Comparison of ENCODE assay signal across 8 cellular contexts in genomic region chr19:10379880-10380310, GRCh38. TPM values are rescaled to one million over a fixed set of nuclear protein-coding genes. Genes with fewer than 3 reads are reported as not detected.
DNase-seq lines count a peak whose midpoint lies in the region; ATAC-seq, FAIRE-seq and TF ChIP-seq lines count a peak whose summit lies in the region.

No MANE protein-coding gene starts in this region.

- intact Hi-C loops in heart left ventricle (cut with DNase I) (loop anchor here in 7 of 10 donors (2.0 to 10.0 kb wide), 5 partner anchors 45 to 445 kb away; partner anchors contain the start of genes OLFM2 (in 3 of the 7), RAVER1 (in 3 of the 7), ICAM3 (in 2 of the 7) and EIF3G (in 1 of the 7)), Right ventricle myocardium inferior (cut with DNase I) (loop anchor here (1.0 kb wide), 1 partner anchor 47 kb away; the partner anchor contains the start of gene RAVER1), adrenal gland (cut with DNase I) (no loop called here), HepG2 (cut with micrococcal nuclease; ENCODE audit: unreplicated experiment) (no loop called here), transverse colon (cut with DNase I; ENCODE audit: low total_unique reads) (no loop called here)

- H3K4me1 ChIP-seq in heart left ventricle (peaks cover 0 to 37% (median 12%) of the 10 kb centered on the region in 12 donors), adrenal gland (replicated peaks in 1 of 2) (peaks cover 0 to 18% of the 10 kb centered on the region in 2 donors), HepG2 (ENCODE audit: insufficient read depth, low read length) (peaks cover 38% of the 10 kb centered on the region), transverse colon (peaks cover 9 to 21% (median 14%) of the 10 kb centered on the region in 4 donors)

- TF ChIP-seq RAD21 in HepG2 (CRISPR knock-in tag; IDR thresholded peaks at IDR 0.05), result no peak

- H2AFZ ChIP-seq in HepG2 (ENCODE audit: low read length), result peak overlapping the region; percentile 68

- TF ChIP-seq POLR2A in heart left ventricle (IDR thresholded peaks at IDR 0.05), result no peak
- no peak for TF ChIP-seq POLR2A in adrenal gland (IDR thresholded peaks at IDR 0.05)
- no peak for TF ChIP-seq POLR2A in HepG2 (IDR thresholded peaks at IDR 0.05; ENCODE audit: insufficient read depth in 1 of 2, low read depth in 2 of 2, low read length in 2 of 2)
- TF ChIP-seq POLR2A in transverse colon (IDR thresholded peaks at IDR 0.05), result no peak

- DNase-seq in heart left ventricle (no peak), Right ventricle myocardium inferior (ENCODE audit: missing footprints) (no peak), adrenal gland (no peak), HepG2 (ENCODE audit: low spot score) (no peak), transverse colon (no peak), NOMO-1 treated with DMSO at 0.1 percent for 48 hours (lab: John Stamatoyannopoulos, UW; ENCODE audit: unreplicated experiment) (no peak), HTR-8/SVneo (ENCODE audit: insufficient read length, low spot score) (no peak)

- H4K20me1 ChIP-seq in HepG2 (ENCODE audit: insufficient read depth, low read length), result no peaks in the 10 kb centered on the region

- no peak for TF ChIP-seq CTCF in heart left ventricle (IDR thresholded peaks at IDR 0.05)
- TF ChIP-seq CTCF in adrenal gland (IDR thresholded peaks at IDR 0.05), result no peak
- TF ChIP-seq CTCF in HepG2 (CRISPR knock-in tag; IDR thresholded peaks at IDR 0.05), result no peak
- no peak for TF ChIP-seq CTCF in transverse colon (IDR thresholded peaks at IDR 0.05)

- H3K36me3 ChIP-seq in heart left ventricle (peaks cover 0 to 25% (median 21%) of the 10 kb centered on the region in 9 donors), adrenal gland (replicated peaks in 1 of 2) (peaks cover 0 to 7% of the 10 kb centered on the region in 2 donors), HepG2 (replicated peaks in 1 of 2; ENCODE audit: control insufficient read depth in 1 of 2, insufficient read depth in 2 of 2, low read length in 2 of 2) (peaks cover 5 to 9% of the 10 kb centered on the region in 2 experiments; a peak in 3 of 5 replicates), transverse colon (peaks cover 0 to 5% (median 2%) of the 10 kb centered on the region in 4 donors)

- ATAC-seq in heart left ventricle (no peak), Right ventricle myocardium inferior (no peak), HepG2 (no peak), HG02763 (IDR thresholded peaks at IDR 0.05; ENCODE audit: unreplicated experiment) (no peak)

- H3K27me3 ChIP-seq in heart left ventricle (no peaks in the 10 kb centered on the region), adrenal gland (no peaks in the 10 kb centered on the region), HepG2 (ENCODE audit: control insufficient read depth in 1 of 2, insufficient read depth in 2 of 2, low read length in 2 of 2) (no peaks in the 10 kb centered on the region; a peak in 1 of 5 replicates), transverse colon (no peaks in the 10 kb centered on the region)

- peaks cover 8% of the 10 kb centered on the region for H3K79me2 ChIP-seq in HepG2 (ENCODE audit: insufficient read depth, low read length)

- in situ Hi-C loops in HepG2 (cut with HindIII; ENCODE audit: extremely low pct_ligation_motif_present, low pct_unique_long_range_greater_than_20kb) (loop anchor here (5.0 kb wide), 1 partner anchor 43 kb away; the partner anchor contains the start of gene ICAM3), transverse colon (cut with MboI; ENCODE audit: low pct_ligation_motif_present in 1 of 4, low pct_unique_long_range_greater_than_20kb in 1 of 4, low sequenced_read_pairs in 3 of 4) (loop anchor here (5.0 to 25.0 kb wide), 2 partner anchors 113 to 443 kb away; partner anchors contain the start of gene OLFM2 (in 3 of the 4))

- 2 to 3% (median 2%) methylated on average over 9 of the region's 9 CpGs for WGBS in heart left ventricle, 4 donors
- WGBS in adrenal gland, 4 donors, result 0 to 3% (median 2%) methylated on average over 4 to 9 of the region's 9 CpGs
- 0% methylated on average over 7 of the region's 9 CpGs for WGBS in HepG2 (ENCODE audit: low lambda C conversion rate)
- WGBS in transverse colon (ENCODE audit: low coverage in 1 of 2), 2 donors, result 0% methylated on average over 1 to 9 of the region's 9 CpGs

- TSS peak; percentile 96 for BruUV-seq in HepG2 (replicated peaks; lab: Mats Ljungman, UMichigan)

- H3K9ac ChIP-seq in HepG2 (ENCODE audit: insufficient read depth, low read depth, low read length), result peak overlapping the region; percentile 82

- H3K4me3 ChIP-seq in heart left ventricle, result peak overlapping the region; percentile 71 to 99 (median 90)
- peak overlapping the region; percentile 58 to 98 (median 83) for H3K4me3 ChIP-seq in adrenal gland
- H3K4me3 ChIP-seq in HepG2 (replicated peaks in 1 of 3; ENCODE audit: insufficient read depth in 1 of 3, low read depth in 2 of 3, low read length in 3 of 3), result peak overlapping the region; percentile 90 to 98 (median 91)
- H3K4me3 ChIP-seq in transverse colon, result peak overlapping the region; percentile 57 to 88 (median 86)

- H3K4me2 ChIP-seq in HepG2 (ENCODE audit: low read depth, low read length), result peak overlapping the region; percentile 90

- POLR2A ChIA-PET in HepG2 (lab: Yijun Ruan, JAX), result interaction anchor here (0.8 to 3.9 kb wide), 15 partner anchors 9 to 185 kb away, joined by 3 to 61 read pairs (median 6); partner anchors contain the start of genes CDC37, DNMT1, FDX2 and ICAM1

- TF ChIP-seq EP300 in HepG2 (IDR thresholded peaks at IDR 0.05; ENCODE audit: low read depth in 2 of 2, low read length in 2 of 2) (no peak), HepG2 (CRISPR knock-in tag; IDR thresholded peaks at IDR 0.05; ENCODE audit: borderline replicate concordance) (no peak), transverse colon (IDR thresholded peaks at IDR 0.05; ENCODE audit: low read depth) (no peak)

- FAIRE-seq in HepG2 (lab: Jason Lieb, UNC), result no peak
- FAIRE-seq in HTR-8/SVneo (lab: Jason Lieb, UNC), result no peak

- no peaks in the 10 kb centered on the region for H3K9me3 ChIP-seq in heart left ventricle
- H3K9me3 ChIP-seq in adrenal gland (replicated peaks in 1 of 3), result no peaks in the 10 kb centered on the region
- no peaks in the 10 kb centered on the region for H3K9me3 ChIP-seq in HepG2 (ENCODE audit: low read length)
- H3K9me3 ChIP-seq in transverse colon, result no peaks in the 10 kb centered on the region

- CTCF ChIA-PET in HepG2 (lab: Yijun Ruan, JAX; ENCODE audit: low intra/inter-chr PET ratio, low total read pairs), result no interaction called here

- peak overlapping the region; percentile 41 to 90 (median 82) for H3K27ac ChIP-seq in heart left ventricle
- H3K27ac ChIP-seq in adrenal gland, result peak overlapping the region in 3 of 5 donors; percentile 20 to 89 (median 39)
- H3K27ac ChIP-seq in HepG2 (ENCODE audit: extremely low read length, insufficient read depth, low read length), result peak overlapping the region; percentile 59
- peak overlapping the region; percentile 84 to 91 (median 88) for H3K27ac ChIP-seq in transverse colon

RNA-seq across cellular contexts. Expression of gene TYK2, which starts 0.5 kb away (rescaled TPM):
- total RNA-seq in heart left ventricle, result 10 to 100 TPM; 37.7 to 86.3 (median 55.3) TPM
- polyA plus RNA-seq in heart left ventricle, result 100 to 1,000 TPM in 1 of 2 donors, 10 to 100 TPM in 1; 71.7 to 100 TPM
- 67.1 TPM for total RNA-seq in Right ventricle myocardium inferior
- 100 to 1,000 TPM in 4 of 8 donors, 10 to 100 TPM in 4; 56.1 to 160 (median 104) TPM for total RNA-seq in adrenal gland
- 100 to 1,000 TPM in 2 of 3 donors, 10 to 100 TPM in 1; 61.5 to 408 (median 297) TPM for polyA plus RNA-seq in adrenal gland
- total RNA-seq in HepG2 (2016; rRNA removed; fragmentation: Illumina TruSeq; extraction: Trizol), result 39.9 and 60.1 TPM in 2 replicates
- total RNA-seq in HepG2 (2016; cell fraction: cytosol; rRNA removed; fragmentation: Illumina TruSeq; extraction: Trizol; ENCODE audit: low read depth), result 18.1 and 22.9 TPM in 2 replicates
- total RNA-seq in HepG2 (2016; cell fraction: insoluble cytoplasmic fraction; rRNA removed; fragmentation: Illumina TruSeq; extraction: Trizol), result 32.6 and 70.2 TPM in 2 replicates
- total RNA-seq in HepG2 (2016; cell fraction: membrane; rRNA removed; fragmentation: Illumina TruSeq; extraction: Trizol), result 32.1 and 33.4 TPM in 2 replicates
- 63.1 and 76.4 TPM in 2 replicates for total RNA-seq in HepG2 (2016; cell fraction: nucleus; rRNA removed; fragmentation: Illumina TruSeq; extraction: Trizol)
- 38.8 and 40.8 TPM in 2 replicates for polyA plus RNA-seq in HepG2 (2011; rRNA removed)
- 14.9 and 22.3 TPM in 2 replicates for polyA plus RNA-seq in HepG2 (2011; cell fraction: cytosol; rRNA removed)
- 283 and 302 TPM in 2 replicates for polyA plus RNA-seq in HepG2 (2011; cell fraction: nucleus; rRNA removed)
- polyA plus RNA-seq in HepG2 (2012), result 37.3 and 46.8 TPM in 2 replicates
- polyA plus RNA-seq in HepG2 (2016; cell fraction: cytosol; fragmentation: Illumina TruSeq; extraction: Trizol; ENCODE audit: low read depth), result 14.0 and 16.4 TPM in 2 replicates
- polyA plus RNA-seq in HepG2 (2016; cell fraction: insoluble cytoplasmic fraction; fragmentation: Illumina TruSeq; extraction: Trizol; ENCODE audit: low read depth), result 50.3 and 62.5 TPM in 2 replicates
- 32.6 and 34.8 TPM in 2 replicates for polyA plus RNA-seq in HepG2 (2016; cell fraction: membrane; fragmentation: Illumina TruSeq; extraction: Trizol; ENCODE audit: low read depth)
- polyA plus RNA-seq in HepG2 (2016; cell fraction: nucleus; fragmentation: Illumina TruSeq; extraction: Trizol; ENCODE audit: insufficient read depth, low read depth), result 231 and 244 TPM in 2 replicates
- polyA minus RNA-seq in HepG2 (2011; rRNA and poly(A)+ RNA removed; ENCODE audit: low replicate concordance), result 53.7 and 73.5 TPM in 2 replicates
- polyA minus RNA-seq in HepG2 (2011; cell fraction: cytosol; rRNA and poly(A)+ RNA removed), result 20.7 and 22.3 TPM in 2 replicates
- 30.0 and 34.8 TPM in 2 replicates for polyA minus RNA-seq in HepG2 (2011; cell fraction: nucleus; rRNA and poly(A)+ RNA removed)
- total RNA-seq in transverse colon, result 100 to 1,000 TPM; 111 to 463 (median 201) TPM

RNA-seq across cellular contexts. Expression of gene CDC37, which starts 23.4 kb away (rescaled TPM):
- 100 to 1,000 TPM; 108 to 189 (median 138) TPM for total RNA-seq in heart left ventricle
- polyA plus RNA-seq in heart left ventricle, result 100 to 1,000 TPM; 199 to 282 TPM
- total RNA-seq in Right ventricle myocardium inferior, result 155 TPM
- 100 to 1,000 TPM in 3 of 8 donors, 10 to 100 TPM in 5; 72.8 to 137 (median 97.2) TPM for total RNA-seq in adrenal gland
- polyA plus RNA-seq in adrenal gland, result 100 to 1,000 TPM; 117 to 518 (median 317) TPM
- 134 and 158 TPM in 2 replicates for total RNA-seq in HepG2 (2016; rRNA removed; fragmentation: Illumina TruSeq; extraction: Trizol)
- total RNA-seq in HepG2 (2016; cell fraction: cytosol; rRNA removed; fragmentation: Illumina TruSeq; extraction: Trizol; ENCODE audit: low read depth), result 36.6 and 36.7 TPM in 2 replicates
- 125 and 171 TPM in 2 replicates for total RNA-seq in HepG2 (2016; cell fraction: insoluble cytoplasmic fraction; rRNA removed; fragmentation: Illumina TruSeq; extraction: Trizol)
- total RNA-seq in HepG2 (2016; cell fraction: membrane; rRNA removed; fragmentation: Illumina TruSeq; extraction: Trizol), result 51.9 and 53.0 TPM in 2 replicates
- 80.1 and 80.2 TPM in 2 replicates for total RNA-seq in HepG2 (2016; cell fraction: nucleus; rRNA removed; fragmentation: Illumina TruSeq; extraction: Trizol)
- 177 and 191 TPM in 2 replicates for polyA plus RNA-seq in HepG2 (2011; rRNA removed)
- 157 and 211 TPM in 2 replicates for polyA plus RNA-seq in HepG2 (2011; cell fraction: cytosol; rRNA removed)
- polyA plus RNA-seq in HepG2 (2011; cell fraction: nucleus; rRNA removed), result 522 and 527 TPM in 2 replicates
- polyA plus RNA-seq in HepG2 (2012), result 89.1 and 94.9 TPM in 2 replicates
- 39.2 and 43.2 TPM in 2 replicates for polyA plus RNA-seq in HepG2 (2016; cell fraction: cytosol; fragmentation: Illumina TruSeq; extraction: Trizol; ENCODE audit: low read depth)
- polyA plus RNA-seq in HepG2 (2016; cell fraction: insoluble cytoplasmic fraction; fragmentation: Illumina TruSeq; extraction: Trizol; ENCODE audit: low read depth), result 161 and 171 TPM in 2 replicates
- polyA plus RNA-seq in HepG2 (2016; cell fraction: membrane; fragmentation: Illumina TruSeq; extraction: Trizol; ENCODE audit: low read depth), result 52.6 and 54.0 TPM in 2 replicates
- 240 and 249 TPM in 2 replicates for polyA plus RNA-seq in HepG2 (2016; cell fraction: nucleus; fragmentation: Illumina TruSeq; extraction: Trizol; ENCODE audit: insufficient read depth, low read depth)
- polyA minus RNA-seq in HepG2 (2011; rRNA and poly(A)+ RNA removed; ENCODE audit: low replicate concordance), result 90.9 and 144 TPM in 2 replicates
- polyA minus RNA-seq in HepG2 (2011; cell fraction: cytosol; rRNA and poly(A)+ RNA removed), result 42.3 and 52.9 TPM in 2 replicates
- 38.0 and 40.4 TPM in 2 replicates for polyA minus RNA-seq in HepG2 (2011; cell fraction: nucleus; rRNA and poly(A)+ RNA removed)
- total RNA-seq in transverse colon, result 100 to 1,000 TPM; 125 to 168 (median 162) TPM

RNA-seq across cellular contexts. Expression of gene PDE4A, which starts 40.4 kb away (rescaled TPM):
- total RNA-seq in heart left ventricle (10 to 100 TPM in 8 of 9 donors, 1 to 10 TPM in 1; 9.3 to 33.3 (median 17.3) TPM), Right ventricle myocardium inferior (37.0 TPM), adrenal gland (10 to 100 TPM in 7 of 8 donors, 1 to 10 TPM in 1; 6.2 to 20.4 (median 13.1) TPM), HepG2 (2016; rRNA removed; fragmentation: Illumina TruSeq; extraction: Trizol) (1.1 TPM in 2 replicates), transverse colon (10 to 100 TPM in 3 of 4 donors, 1 to 10 TPM in 1; 9.0 to 15.9 (median 13.1) TPM)
- polyA plus RNA-seq in heart left ventricle (10 to 100 TPM in 1 of 2 donors, 1 to 10 TPM in 1; 5.2 to 11.2 TPM), adrenal gland (1 to 10 TPM; 4.4 to 10.0 (median 6.4) TPM), HepG2 (2011; rRNA removed) (4.1 TPM in 2 replicates)
- 1.5 and 1.6 TPM in 2 replicates for total RNA-seq in HepG2 (2016; cell fraction: cytosol; rRNA removed; fragmentation: Illumina TruSeq; extraction: Trizol; ENCODE audit: low read depth)
- 0.89 and 1.2 TPM in 2 replicates for total RNA-seq in HepG2 (2016; cell fraction: insoluble cytoplasmic fraction; rRNA removed; fragmentation: Illumina TruSeq; extraction: Trizol)
- total RNA-seq in HepG2 (2016; cell fraction: membrane; rRNA removed; fragmentation: Illumina TruSeq; extraction: Trizol), result 3.6 and 3.7 TPM in 2 replicates
- 1.3 and 1.5 TPM in 2 replicates for total RNA-seq in HepG2 (2016; cell fraction: nucleus; rRNA removed; fragmentation: Illumina TruSeq; extraction: Trizol)
- polyA plus RNA-seq in HepG2 (2011; cell fraction: cytosol; rRNA removed), result 3.5 and 3.8 TPM in 2 replicates
- 9.1 and 10.2 TPM in 2 replicates for polyA plus RNA-seq in HepG2 (2011; cell fraction: nucleus; rRNA removed)
- 5.1 and 5.7 TPM in 2 replicates for polyA plus RNA-seq in HepG2 (2012)
- 3.3 and 3.8 TPM in 2 replicates for polyA plus RNA-seq in HepG2 (2016; cell fraction: cytosol; fragmentation: Illumina TruSeq; extraction: Trizol; ENCODE audit: low read depth)
- polyA plus RNA-seq in HepG2 (2016; cell fraction: insoluble cytoplasmic fraction; fragmentation: Illumina TruSeq; extraction: Trizol; ENCODE audit: low read depth), result 2.8 and 3.6 TPM in 2 replicates
- 6.6 and 7.6 TPM in 2 replicates for polyA plus RNA-seq in HepG2 (2016; cell fraction: membrane; fragmentation: Illumina TruSeq; extraction: Trizol; ENCODE audit: low read depth)
- polyA plus RNA-seq in HepG2 (2016; cell fraction: nucleus; fragmentation: Illumina TruSeq; extraction: Trizol; ENCODE audit: insufficient read depth, low read depth), result 5.9 and 7.4 TPM in 2 replicates
- polyA minus RNA-seq in HepG2 (2011; rRNA and poly(A)+ RNA removed; ENCODE audit: low replicate concordance), result 1.0 and 6.6 TPM in 2 replicates
- 3.9 and 5.0 TPM in 2 replicates for polyA minus RNA-seq in HepG2 (2011; cell fraction: cytosol; rRNA and poly(A)+ RNA removed)
- polyA minus RNA-seq in HepG2 (2011; cell fraction: nucleus; rRNA and poly(A)+ RNA removed), result 2.6 and 2.9 TPM in 2 replicates

RNA-seq across cellular contexts. Expression of gene ICAM3, which starts 40.5 kb away (rescaled TPM):
- 10 to 100 TPM in 8 of 9 donors, 1 to 10 TPM in 1; 5.6 to 24.9 (median 18.3) TPM for total RNA-seq in heart left ventricle
- polyA plus RNA-seq in heart left ventricle, result 10 to 100 TPM in 1 of 2 donors, 1 to 10 TPM in 1; 8.6 to 15.5 TPM
- total RNA-seq in Right ventricle myocardium inferior, result 36.7 TPM
- total RNA-seq in adrenal gland, result 10 to 100 TPM in 2 of 8 donors, 1 to 10 TPM in 6; 3.7 to 17.7 (median 8.0) TPM
- polyA plus RNA-seq in adrenal gland, result 10 to 100 TPM in 1 of 3 donors, 1 to 10 TPM in 2; 4.8 to 11.1 (median 8.4) TPM
- total RNA-seq in HepG2 (2016; rRNA removed; fragmentation: Illumina TruSeq; extraction: Trizol), result 21.0 and 25.1 TPM in 2 replicates
- total RNA-seq in HepG2 (2016; cell fraction: cytosol; rRNA removed; fragmentation: Illumina TruSeq; extraction: Trizol; ENCODE audit: low read depth), result 30.5 and 37.9 TPM in 2 replicates
- 19.7 and 23.7 TPM in 2 replicates for total RNA-seq in HepG2 (2016; cell fraction: insoluble cytoplasmic fraction; rRNA removed; fragmentation: Illumina TruSeq; extraction: Trizol)
- 35.4 and 39.7 TPM in 2 replicates for total RNA-seq in HepG2 (2016; cell fraction: membrane; rRNA removed; fragmentation: Illumina TruSeq; extraction: Trizol)
- 6.5 and 9.1 TPM in 2 replicates for total RNA-seq in HepG2 (2016; cell fraction: nucleus; rRNA removed; fragmentation: Illumina TruSeq; extraction: Trizol)
- 14.1 and 16.3 TPM in 2 replicates for polyA plus RNA-seq in HepG2 (2011; rRNA removed)
- 14.0 and 19.9 TPM in 2 replicates for polyA plus RNA-seq in HepG2 (2011; cell fraction: cytosol; rRNA removed)
- polyA plus RNA-seq in HepG2 (2011; cell fraction: nucleus; rRNA removed), result 9.0 and 12.6 TPM in 2 replicates
- polyA plus RNA-seq in HepG2 (2012), result 7.0 and 10.0 TPM in 2 replicates
- 38.1 and 51.4 TPM in 2 replicates for polyA plus RNA-seq in HepG2 (2016; cell fraction: cytosol; fragmentation: Illumina TruSeq; extraction: Trizol; ENCODE audit: low read depth)
- polyA plus RNA-seq in HepG2 (2016; cell fraction: insoluble cytoplasmic fraction; fragmentation: Illumina TruSeq; extraction: Trizol; ENCODE audit: low read depth), result 25.7 and 28.4 TPM in 2 replicates
- 38.5 and 41.1 TPM in 2 replicates for polyA plus RNA-seq in HepG2 (2016; cell fraction: membrane; fragmentation: Illumina TruSeq; extraction: Trizol; ENCODE audit: low read depth)
- 16.9 and 17.0 TPM in 2 replicates for polyA plus RNA-seq in HepG2 (2016; cell fraction: nucleus; fragmentation: Illumina TruSeq; extraction: Trizol; ENCODE audit: insufficient read depth, low read depth)
- 16.1 and 18.5 TPM in 2 replicates for polyA minus RNA-seq in HepG2 (2011; rRNA and poly(A)+ RNA removed; ENCODE audit: low replicate concordance)
- polyA minus RNA-seq in HepG2 (2011; cell fraction: cytosol; rRNA and poly(A)+ RNA removed), result 6.1 and 8.2 TPM in 2 replicates
- polyA minus RNA-seq in HepG2 (2011; cell fraction: nucleus; rRNA and poly(A)+ RNA removed), result 2.4 and 3.5 TPM in 2 replicates
- total RNA-seq in transverse colon, result 10 to 100 TPM in 2 of 4 donors, 1 to 10 TPM in 2; 2.6 to 17.5 (median 8.6) TPM

RNA-seq across cellular contexts. Expression of gene RAVER1, which starts 46.6 kb away (rescaled TPM):
- total RNA-seq in heart left ventricle (10 to 100 TPM; 11.5 to 22.5 (median 14.0) TPM), Right ventricle myocardium inferior (10.1 TPM), adrenal gland (10 to 100 TPM; 24.2 to 42.7 (median 28.1) TPM), HepG2 (2016; rRNA removed; fragmentation: Illumina TruSeq; extraction: Trizol) (7.9 and 17.7 TPM in 2 replicates), transverse colon (10 to 100 TPM; 35.0 to 39.6 (median 38.6) TPM)
- polyA plus RNA-seq in heart left ventricle (10 to 100 TPM in 1 of 2 donors, 1 to 10 TPM in 1; 5.9 to 17.2 TPM), adrenal gland (10 to 100 TPM in 1 of 3 donors, 1 to 10 TPM in 2; 4.1 to 14.0 (median 5.5) TPM), HepG2 (2011; rRNA removed) (3.6 and 4.4 TPM in 2 replicates)
- total RNA-seq in HepG2 (2016; cell fraction: cytosol; rRNA removed; fragmentation: Illumina TruSeq; extraction: Trizol; ENCODE audit: low read depth), result 1.7 and 2.4 TPM in 2 replicates
- 9.0 and 15.8 TPM in 2 replicates for total RNA-seq in HepG2 (2016; cell fraction: insoluble cytoplasmic fraction; rRNA removed; fragmentation: Illumina TruSeq; extraction: Trizol)
- 6.6 and 7.1 TPM in 2 replicates for total RNA-seq in HepG2 (2016; cell fraction: membrane; rRNA removed; fragmentation: Illumina TruSeq; extraction: Trizol)
- total RNA-seq in HepG2 (2016; cell fraction: nucleus; rRNA removed; fragmentation: Illumina TruSeq; extraction: Trizol), result 16.3 and 16.5 TPM in 2 replicates
- 1.7 and 2.5 TPM in 2 replicates for polyA plus RNA-seq in HepG2 (2011; cell fraction: cytosol; rRNA removed)
- polyA plus RNA-seq in HepG2 (2011; cell fraction: nucleus; rRNA removed), result 34.1 and 48.6 TPM in 2 replicates
- 12.1 and 12.9 TPM in 2 replicates for polyA plus RNA-seq in HepG2 (2012)
- 1.3 and 2.1 TPM in 2 replicates for polyA plus RNA-seq in HepG2 (2016; cell fraction: cytosol; fragmentation: Illumina TruSeq; extraction: Trizol; ENCODE audit: low read depth)
- polyA plus RNA-seq in HepG2 (2016; cell fraction: insoluble cytoplasmic fraction; fragmentation: Illumina TruSeq; extraction: Trizol; ENCODE audit: low read depth), result 26.5 and 42.8 TPM in 2 replicates
- 5.1 and 6.9 TPM in 2 replicates for polyA plus RNA-seq in HepG2 (2016; cell fraction: membrane; fragmentation: Illumina TruSeq; extraction: Trizol; ENCODE audit: low read depth)
- polyA plus RNA-seq in HepG2 (2016; cell fraction: nucleus; fragmentation: Illumina TruSeq; extraction: Trizol; ENCODE audit: insufficient read depth, low read depth), result 40.7 and 45.3 TPM in 2 replicates
- polyA minus RNA-seq in HepG2 (2011; rRNA and poly(A)+ RNA removed; ENCODE audit: low replicate concordance), result 7.6 and 34.8 TPM in 2 replicates
- 17.3 and 17.5 TPM in 2 replicates for polyA minus RNA-seq in HepG2 (2011; cell fraction: cytosol; rRNA and poly(A)+ RNA removed)
- polyA minus RNA-seq in HepG2 (2011; cell fraction: nucleus; rRNA and poly(A)+ RNA removed), result 10.9 and 15.5 TPM in 2 replicates

Comparison
In these comparisons a context has a peak if more than half of its experiments do, and no peak if none do; other contexts are left out.
1. intact Hi-C loops: an anchor here in heart left ventricle (2.0 to 10.0 kb wide) and Right ventricle myocardium inferior (1.0 kb wide); none called in adrenal gland, HepG2 and transverse colon.